In genomic region chr16:54815177-54815576, GRCh38 we compare ENCODE assay signal across 24 cellular contexts.
A peak's percentile ranks its signal among the peaks of the same experiment; 100 is the strongest.
DNase-seq lines count a peak whose midpoint lies in the region; ATAC-seq, FAIRE-seq and TF ChIP-seq lines count a peak whose summit lies in the region.
"Had no signal": no experiment of that assay in that cellular context is flagged by ENCODE, and none has a peak within 500 bp of the region (broad histone marks: within the 10 kb centered on the region; RNA-seq: fewer than 3 reads in every experiment).

No MANE protein-coding gene starts in this region.

- H3K27ac ChIP-seq in right cardiac atrium (ENCODE audit: low read length), result no peak overlapping the region
- peak overlapping the region in 1 of 12 donors; percentile 24 for H3K27ac ChIP-seq in heart left ventricle
- H3K27ac ChIP-seq in H1 (ENCODE audit: low read depth, low read length), result no peak overlapping the region
- H3K27ac ChIP-seq: 22Rv1; A549; BLaER1 treated with 17β-estradiol and CSF1 and Interleukin-3, amounts not matched to agents 10 nM and 100 nM; C4-2B had no signal

- H3K23me2 ChIP-seq in H1 (ENCODE audit: low read depth, low read length), result no peaks in the 10 kb centered on the region

- TF ChIP-seq POLR2A in heart left ventricle (IDR thresholded peaks at IDR 0.05), result no peak
- no peak for TF ChIP-seq POLR2A in H1 (IDR thresholded peaks at IDR 0.05; ENCODE audit: control extremely low read depth in 1 of 2, low read depth in 2 of 2, low read length in 2 of 2)

- H4K20me1 ChIP-seq in H1 (replicated peaks in 1 of 2; ENCODE audit: control insufficient read depth in 1 of 2, insufficient read depth in 2 of 2, low read length in 2 of 2), result no peaks in the 10 kb centered on the region
- H4K20me1 ChIP-seq: BLaER1 treated with 17β-estradiol and CSF1 and Interleukin-3, amounts not matched to agents 10 nM and 100 nM had no signal

- H3K56ac ChIP-seq in H1 (replicated peaks; ENCODE audit: insufficient read length, low read depth, low read length), result no peak overlapping the region

- no peak overlapping the region for H2AFZ ChIP-seq in H1 (ENCODE audit: low read length)

- no peak overlapping the region for H3K18ac ChIP-seq in H1 (ENCODE audit: extremely low read depth, low read length)

- no peak overlapping the region for H3K9ac ChIP-seq in H1 (replicated peaks in 1 of 4; ENCODE audit: extremely low read depth in 1 of 4, low read depth in 3 of 4, low read length in 3 of 4)
- H3K9ac ChIP-seq: BLaER1 treated with 17β-estradiol and CSF1 and Interleukin-3, amounts not matched to agents 10 nM and 100 nM had no signal

- TF ChIP-seq EP300 in H1 (IDR thresholded peaks at IDR 0.05; ENCODE audit: borderline replicate concordance in 1 of 2, low read depth in 2 of 2, low read length in 2 of 2), result no peak

- H3K4me3 ChIP-seq in right cardiac atrium (ENCODE audit: low read length) (no peak overlapping the region), heart left ventricle (no peak overlapping the region), H1 (ENCODE audit: extremely low read depth in 1 of 4, insufficient read depth in 2 of 4, low read depth in 3 of 4, low read length in 4 of 4) (no peak overlapping the region)
- H3K4me3 ChIP-seq: A549; BLaER1 treated with 17β-estradiol and CSF1 and Interleukin-3, amounts not matched to agents 10 nM and 100 nM had no signal

- no peak overlapping the region for H4K91ac ChIP-seq in H1 (replicated peaks; ENCODE audit: insufficient read length, low read length)

- POLR2A ChIA-PET in H1 (lab: Charles Lee; ENCODE audit: partially characterized antibody), result no interaction called here

- no peak overlapping the region for H2BK5ac ChIP-seq in H1 (ENCODE audit: low read depth, low read length)

- WGBS in right cardiac atrium, result 65% methylated on average over 3 of the region's 3 CpGs
- 50 to 65% (median 56%) methylated on average over 2 to 3 of the region's 3 CpGs for WGBS in heart left ventricle, 4 donors
- 90% methylated on average over 3 of the region's 3 CpGs; no CpG with 5 or more reads in 1 of the 2 experiments for WGBS in H1 (ENCODE audit: extremely low coverage in 1 of 2, insufficient coverage in 1 of 2, insufficient read length in 1 of 2, insufficient replicate concordance in 2 of 2, low coverage in 1 of 2, low lambda C conversion rate in 2 of 2, missing lambda C conversion rate in 1 of 2), 2 experiments

- H3K36me3 ChIP-seq in heart left ventricle (no peaks in the 10 kb centered on the region), H1 (ENCODE audit: control insufficient read depth in 2 of 4, insufficient read depth in 4 of 4, low read length in 3 of 4) (no peaks in the 10 kb centered on the region)
- H3K36me3 ChIP-seq: BLaER1 treated with 17β-estradiol and CSF1 and Interleukin-3, amounts not matched to agents 10 nM and 100 nM had no signal

- H3K79me2 ChIP-seq in H1 (ENCODE audit: control insufficient read depth in 1 of 2, insufficient read depth in 2 of 2, low read length in 2 of 2), result no peaks in the 10 kb centered on the region

- H3K79me1 ChIP-seq in H1 (ENCODE audit: low read depth, low read length), result no peaks in the 10 kb centered on the region

- H3K9me3 ChIP-seq in right cardiac atrium (ENCODE audit: control insufficient read depth, low read length) (no peaks in the 10 kb centered on the region), heart left ventricle (no peaks in the 10 kb centered on the region), H1 (ENCODE audit: insufficient read depth in 2 of 2, low read depth in 1 of 2, low read length in 1 of 2) (no peaks in the 10 kb centered on the region)
- H3K9me3 ChIP-seq: A549 had no signal

- no peak for FAIRE-seq in H1 (lab: Jason Lieb, UNC)
- FAIRE-seq: A549, G401.6, GM12891, GM19239 had no signal

- H2BK15ac ChIP-seq in H1 (ENCODE audit: low read length), result no peak overlapping the region

- ATAC-seq in Right ventricle myocardium inferior, result peak; percentile 78
- no peak for ATAC-seq in right cardiac atrium
- ATAC-seq in heart left ventricle, result peak; percentile 72 to 82 (median 76)
- ATAC-seq in left ventricle myocardium superior, result peak; percentile 93
- ATAC-seq: A549 had no signal

- TF ChIP-seq CTCF in heart left ventricle (IDR thresholded peaks at IDR 0.05) (no peak), H1 (IDR thresholded peaks at IDR 0.05; ENCODE audit: control extremely low read depth in 1 of 3, insufficient read depth in 1 of 3, low read depth in 1 of 3, low read length in 3 of 3) (no peak)

- no peak overlapping the region for H2BK20ac ChIP-seq in H1 (ENCODE audit: low read length)

- no peaks in the 10 kb centered on the region for H3K27me3 ChIP-seq in right cardiac atrium (ENCODE audit: control insufficient read depth, insufficient read depth)
- peaks cover 0 to 7% (median 0%) of the 10 kb centered on the region in 9 donors for H3K27me3 ChIP-seq in heart left ventricle
- H3K27me3 ChIP-seq in H1 (replicated peaks in 1 of 4; ENCODE audit: control insufficient read depth in 3 of 4, extremely low read depth in 1 of 4, insufficient read depth in 3 of 4, low read length in 3 of 4), result no peaks in the 10 kb centered on the region
- H3K27me3 ChIP-seq: BLaER1 treated with 17β-estradiol and CSF1 and Interleukin-3, amounts not matched to agents 10 nM and 100 nM had no signal

- H2BK120ac ChIP-seq in H1 (replicated peaks; ENCODE audit: low read depth, low read length), result no peak overlapping the region

- H2AK5ac ChIP-seq in H1 (ENCODE audit: low read depth, low read length), result no peak overlapping the region

- H3K23ac ChIP-seq in H1 (ENCODE audit: insufficient read length), result no peak overlapping the region

- H3K4me2 ChIP-seq in H1 (ENCODE audit: insufficient read depth in 1 of 2, low read depth in 2 of 2, low read length in 2 of 2), result no peak overlapping the region
- H3K4me2 ChIP-seq: A549; BLaER1 treated with 17β-estradiol and CSF1 and Interleukin-3, amounts not matched to agents 10 nM and 100 nM had no signal

- CTCF ChIA-PET in H1 (lab: Charles Lee; ENCODE audit: partially characterized antibody), result interaction anchor here (0.6 to 1.3 kb wide), 4 partner anchors 9 to 496 kb away, joined by 3 read pairs; no protein-coding TSS in a partner anchor

- H3K4ac ChIP-seq in H1 (replicated peaks; ENCODE audit: insufficient read length, low read depth, low read length), result no peak overlapping the region

- intact Hi-C loops in Right ventricle myocardium inferior (cut with DNase I), result loop anchor here (5.0 to 10.0 kb wide), 4 partner anchors 122 to 1040 kb away; no protein-coding TSS in a partner anchor
- intact Hi-C loops in right cardiac atrium (cut with DNase I), result loop anchor here in 1 of 4 donors (5.0 kb wide), 1 partner anchor 533 kb away; no protein-coding TSS in a partner anchor
- intact Hi-C loops in heart left ventricle (cut with DNase I), result loop anchor here in 9 of 10 donors (2.0 to 10.0 kb wide), 9 partner anchors 112 to 1040 kb away; partner anchors contain the start of gene IRX3 (in 6 of the 9)
- intact Hi-C loops in cardiac septum (cut with DNase I), result loop anchor here (10.0 kb wide), 2 partner anchors 390 to 530 kb away; partner anchors contain the start of gene IRX3
- intact Hi-C loops in left ventricle myocardium superior (cut with micrococcal nuclease), result loop anchor here (5.0 to 10.0 kb wide), 2 partner anchors 530 to 1043 kb away; partner anchors contain the start of gene IRX3

- DNase-seq in Right ventricle myocardium inferior (ENCODE audit: missing footprints) (no peak), right cardiac atrium (no peak), heart left ventricle (peak in 2 of 5 donors; percentile 23 to 52), cardiac septum (ENCODE audit: low spot score) (no peak), H1 (ENCODE audit: low read depth in 1 of 2, low spot score in 2 of 2) (no peak), left ventricle myocardium superior (peak; percentile 29), CD1c-positive myeloid dendritic cell (ENCODE audit: extremely low spot score) (no peak)
- DNase-seq: AML-193; CD4-positive, alpha-beta memory T cell; CD4-positive, CD25-positive, alpha-beta regulatory T cell; CD8-positive, alpha-beta memory T cell; COR-L47; DMS 273 treated with DMSO at 0.1 percent for 48 hours; DMS153; DMS53; DMS79 treated with DMSO at 0.1 percent for 48 hours; GF-D8 had no signal

- H2BK12ac ChIP-seq in H1 (ENCODE audit: low read depth, low read length), result no peak overlapping the region

- H3K4me1 ChIP-seq in right cardiac atrium (ENCODE audit: control insufficient read depth, insufficient read depth, low read length) (no peaks in the 10 kb centered on the region), heart left ventricle (peaks cover 0 to 6% (median 0%) of the 10 kb centered on the region in 12 donors), H1 (replicated peaks in 1 of 4; ENCODE audit: control insufficient read depth in 3 of 4, insufficient read depth in 4 of 4, low read length in 3 of 4) (peaks cover 1 to 10% (median 8%) of the 10 kb centered on the region in 4 experiments; a peak in 4 of 7 replicates)
- H3K4me1 ChIP-seq: A549 had no signal

- no peak overlapping the region for H4K5ac ChIP-seq in H1 (ENCODE audit: insufficient read length, low read depth, low read length)

- peak overlapping the region; percentile 83 for H4K8ac ChIP-seq in H1 (ENCODE audit: extremely low read depth, insufficient read depth, low read length)

- H3K14ac ChIP-seq in H1 (ENCODE audit: insufficient read length), result no peak overlapping the region

- no peak for TF ChIP-seq RAD21 in H1 (IDR thresholded peaks at IDR 0.05 in 1 of 2, conservative IDR thresholded peaks at IDR 0.05 in 1 of 2; ENCODE audit: low read depth in 2 of 2, low read length in 2 of 2)

TF ChIP-seq in H1, 55 proteins besides CTCF, POLR2A, EP300 and RAD21:
- TF ChIP-seq JUND (IDR thresholded peaks at IDR 0.05; ENCODE audit: low read length) (no peak), BRCA1 (IDR thresholded peaks at IDR 0.05; ENCODE audit: low read depth, low read length) (no peak), EGR1 (IDR thresholded peaks at IDR 0.05; ENCODE audit: borderline replicate concordance, low read depth, low read length) (no peak), RNF2 (IDR thresholded peaks at IDR 0.05; ENCODE audit: borderline replicate concordance, low read depth, low read length, missing control alignments, poor library complexity, severe bottlenecking) (no peak), EZH2 (IDR thresholded peaks at IDR 0.05; ENCODE audit: low read depth, low read length, severe bottlenecking) (no peak), GABPA (IDR thresholded peaks at IDR 0.05; ENCODE audit: borderline replicate concordance, insufficient read depth, low read length) (no peak), SUZ12 (IDR thresholded peaks at IDR 0.05; ENCODE audit: low read length) (no peak), CBX8 (IDR thresholded peaks at IDR 0.05; ENCODE audit: borderline replicate concordance, low read depth, low read length) (no peak), TAF1 (IDR thresholded peaks at IDR 0.05; ENCODE audit: low read depth, low read length) (no peak), KDM5A (IDR thresholded peaks at IDR 0.05; ENCODE audit: low read length) (no peak), TEAD4 (IDR thresholded peaks at IDR 0.05; ENCODE audit: low read depth, low read length) (no peak)

Comparison
In these comparisons a context has a peak if more than half of its experiments do, and no peak if none do; other contexts are left out.
1. ATAC-seq: peak in Right ventricle myocardium inferior (single experiment), heart left ventricle (4 of 4) and left ventricle myocardium superior (single experiment); none in right cardiac atrium (0 of 2).